Comparison of ENCODE assay signal across 35 cellular contexts in the genomic region with DNA sequence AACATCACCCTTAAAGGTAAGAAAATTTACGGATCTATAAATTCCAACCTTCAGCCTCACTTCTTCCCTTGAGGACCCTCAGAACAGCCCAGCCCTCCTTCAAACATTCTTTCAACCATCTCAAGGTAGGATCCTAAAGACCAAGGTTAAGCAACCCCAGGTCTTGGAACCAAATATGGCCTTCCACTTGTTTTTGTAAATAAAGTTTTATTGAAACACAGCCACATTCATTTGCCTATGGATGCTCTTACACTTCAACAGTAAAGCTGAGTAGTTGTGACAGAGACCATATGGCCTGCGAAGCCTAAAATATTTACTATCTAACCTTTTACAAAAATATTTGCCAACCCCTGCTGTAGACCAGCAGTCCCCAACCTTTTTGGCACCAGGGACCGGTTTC.
"Had no signal": no experiment of that assay in that cellular context is flagged by ENCODE, and none has a peak within 500 bp of the region (broad histone marks: within the 10 kb centered on the region; RNA-seq: fewer than 3 reads in every experiment).

No MANE protein-coding gene starts in this region.

- DNase-seq: Karpas-422, Kasumi-1, MG63, MM.1S, MV-4-11, NCI-H1048, NCI-H1092, NCI-H1092 treated with DMSO at 0.1 percent for 48 hours, NCI-H1105, NCI-H1105 treated with DMSO at 0.1 percent for 48 hours, NCI-H1417, NCI-H1417 treated with DMSO at 0.1 percent for 48 hours, NCI-H1436, NCI-H1436 treated with DMSO at 0.1 percent for 48 hours, NCI-H146, NCI-H1694, NCI-H1694 treated with DMSO at 0.1 percent for 48 hours, NCI-H187, NCI-H187 treated with DMSO at 0.1 percent for 48 hours, NCI-H1930, NCI-H2029, NCI-H2029 treated with DMSO at 0.1 percent for 48 hours, NCI-H2081, NCI-H2081 treated with DMSO at 0.1 percent for 48 hours, NCI-H2107, NCI-H2171, NCI-H2171 treated with DMSO at 0.1 percent for 48 hours, NCI-H2227 treated with DMSO at 0.1 percent for 48 hours, NCI-H226, NCI-H345, NCI-H446, NCI-H446 treated with DMSO at 0.1 percent for 48 hours, NCI-H510A, NCI-H510A treated with DMSO at 0.1 percent for 48 hours, NCI-H524 had no signal

- H3K36me3 ChIP-seq: MG63 had no signal

- H3K9me3 ChIP-seq: MG63 had no signal

- H3K27me3 ChIP-seq: MG63 had no signal

- H3K4me3 ChIP-seq: MG63 had no signal
